ENCODE assay signal across 16 cellular contexts in the genomic region with DNA sequence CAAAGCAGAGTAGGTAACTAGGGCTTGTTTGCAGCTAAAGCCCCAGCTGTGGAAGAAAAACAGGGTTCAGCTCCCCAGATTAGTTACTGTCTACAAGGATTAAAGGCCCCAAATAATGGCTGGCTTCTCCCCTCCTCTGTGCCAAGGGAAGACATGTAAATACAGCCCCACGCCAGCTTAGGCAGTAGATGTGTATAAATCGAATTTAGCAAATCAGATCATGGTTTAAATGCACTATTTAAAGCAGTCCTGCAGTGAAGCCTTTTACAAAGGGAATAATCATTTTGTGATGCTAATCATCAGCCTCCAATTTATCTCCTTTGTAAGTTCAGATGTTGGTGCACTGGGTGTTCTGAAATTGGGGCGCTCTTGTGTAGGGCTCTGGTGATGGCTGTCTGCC. TPM values are rescaled to one million over a fixed set of nuclear protein-coding genes. Genes with fewer than 3 reads are reported as not detected.
A peak's percentile ranks its signal among the peaks of the same experiment; 100 is the strongest.
DNase-seq lines count a peak whose midpoint lies in the region; FAIRE-seq and TF ChIP-seq lines count a peak whose summit lies in the region.
"Had no signal": no experiment of that assay in that cellular context is flagged by ENCODE, and none has a peak within 500 bp of the region (broad histone marks: within the 10 kb centered on the region; RNA-seq: fewer than 3 reads in every experiment).

No MANE protein-coding gene starts in this region.

- POLR2A ChIA-PET in SK-N-SH (lab: Yijun Ruan, JAX): interaction anchor here (0.9 to 1.1 kb wide), 3 partner anchors 17 to 23 kb away, joined by 3 to 5 read pairs (median 3); no protein-coding TSS in a partner anchor

- H3K9ac ChIP-seq in SK-N-SH: no peak overlapping the region
- no peak overlapping the region for H3K9ac ChIP-seq in kidney (ENCODE audit: low read length in 2 of 2)
- H3K9ac ChIP-seq: GM23248 had no signal

- DNase-seq in NCI-H82 (lab: John Stamatoyannopoulos, UW) (peak; percentile 53), SK-N-SH (peak; percentile 71), caudate nucleus (lab: John Stamatoyannopoulos, UW) (no peak), spleen (peak; percentile 8), HTR-8/SVneo (ENCODE audit: insufficient read length, low spot score) (no peak), kidney (no peak)
- DNase-seq in activated CD4-positive, CD25-positive, alpha-beta regulatory T cell treated with anti-CD3 and anti-CD28 coated beads, Interleukin-2, amount 50 U/mL, for 72 hours: no peak
- DNase-seq: Caco-2; CD8-positive, alpha-beta memory T cell; DND-41; GDM1; GM23248 had no signal

- peaks cover 10 to 64% of the 10 kb centered on the region in 2 experiments for H3K4me1 ChIP-seq in SK-N-SH (ENCODE audit: control insufficient read depth in 1 of 2, insufficient read depth in 2 of 2, low read depth in 1 of 2, low read length in 1 of 2)
- peaks cover 8 to 28% (median 22%) of the 10 kb centered on the region in 6 donors for H3K4me1 ChIP-seq in spleen
- H3K4me1 ChIP-seq in kidney (ENCODE audit: control insufficient read depth in 1 of 2, insufficient read depth in 1 of 2, low read depth in 1 of 2, low read length in 2 of 2): no peaks in the 10 kb centered on the region
- H3K4me1 ChIP-seq: Caco-2 had no signal

- H3K4me3 ChIP-seq in SK-N-SH (ENCODE audit: low read depth in 2 of 2, low read length in 1 of 2) (no peak overlapping the region), spleen (no peak overlapping the region), kidney (ENCODE audit: low read length in 2 of 2) (no peak overlapping the region)
- H3K4me3 ChIP-seq: GM23248 had no signal

- no peak for TF ChIP-seq RAD21 in SK-N-SH (IDR thresholded peaks at IDR 0.05; ENCODE audit: low read length)

- H2AFZ ChIP-seq in SK-N-SH (ENCODE audit: low read depth): no peak overlapping the region
- H2AFZ ChIP-seq: GM23248 had no signal

- CTCF ChIA-PET in SK-N-SH (lab: Yijun Ruan, JAX): interaction anchor here (1.1 to 31.1 kb wide), 5 partner anchors 8 to 38 kb away, joined by 3 to 766 read pairs (median 3); no protein-coding TSS in a partner anchor

- TF ChIP-seq POLR2A in spleen (IDR thresholded peaks at IDR 0.05): no peak

- no peaks in the 10 kb centered on the region for H3K9me3 ChIP-seq in SK-N-SH
- no peaks in the 10 kb centered on the region for H3K9me3 ChIP-seq in spleen
- no peaks in the 10 kb centered on the region for H3K9me3 ChIP-seq in kidney (ENCODE audit: control insufficient read depth in 1 of 2, low read length in 2 of 2)
- H3K9me3 ChIP-seq: Caco-2 had no signal

- H4K20me1 ChIP-seq in SK-N-SH (ENCODE audit: insufficient read depth): no peaks in the 10 kb centered on the region

- intact Hi-C loops in spleen (cut with DNase I; ENCODE audit: low total_unique reads): no loop called here
- intact Hi-C loops in kidney (cut with DNase I): no loop called here

- H3K79me2 ChIP-seq in SK-N-SH (ENCODE audit: insufficient read depth): no peaks in the 10 kb centered on the region

- WGBS in SK-N-SH (ENCODE audit: low lambda C conversion rate): 64% methylated on average over 3 of the region's 3 CpGs
- 66 to 84% (median 73%) methylated on average over 3 of the region's 3 CpGs for WGBS in spleen, 5 donors

- H3K27ac ChIP-seq in SK-N-SH (ENCODE audit: low read depth in 2 of 2, low read length in 1 of 2): peak overlapping the region in 1 of 2 experiments; percentile 85; a peak in 2 of 4 replicates
- H3K27ac ChIP-seq in caudate nucleus (ENCODE audit: low read depth, low read length): peak overlapping the region; percentile 27
- H3K27ac ChIP-seq in spleen: no peak overlapping the region
- H3K27ac ChIP-seq in kidney (ENCODE audit: low read depth in 2 of 2, low read length in 2 of 2): no peak overlapping the region
- H3K27ac ChIP-seq: 22Rv1, GM23248, HL-60 had no signal

- no peak overlapping the region for H3K4me2 ChIP-seq in SK-N-SH

- H3K36me3 ChIP-seq in SK-N-SH (replicated peaks in 1 of 2; ENCODE audit: control insufficient read depth in 1 of 2, insufficient read depth in 2 of 2, low read length in 1 of 2): no peaks in the 10 kb centered on the region
- H3K36me3 ChIP-seq in spleen: no peaks in the 10 kb centered on the region
- no peaks in the 10 kb centered on the region for H3K36me3 ChIP-seq in kidney (ENCODE audit: control insufficient read depth in 1 of 2, insufficient read depth in 2 of 2, low read length in 2 of 2)

- H3F3A ChIP-seq in SK-N-SH (replicated peaks; ENCODE audit: insufficient read depth): peaks cover 5% of the 10 kb centered on the region

- TF ChIP-seq CTCF in SK-N-SH (IDR thresholded peaks at IDR 0.05): no peak
- no peak for TF ChIP-seq CTCF in spleen (IDR thresholded peaks at IDR 0.05 in 8 of 11, conservative IDR thresholded peaks at IDR 0.05 in 3 of 11)
- TF ChIP-seq CTCF in kidney (IDR thresholded peaks at IDR 0.05; ENCODE audit: borderline replicate concordance, extremely low read depth, insufficient read depth): no peak

- FAIRE-seq in HTR-8/SVneo (lab: Jason Lieb, UNC) (no peak), kidney (lab: Jason Lieb, UNC) (no peak)
- FAIRE-seq: GM19239, H54 had no signal

- no peaks in the 10 kb centered on the region for H3K9me2 ChIP-seq in SK-N-SH

- no peaks in the 10 kb centered on the region for H3K27me3 ChIP-seq in SK-N-SH (ENCODE audit: insufficient read depth)
- H3K27me3 ChIP-seq in spleen (replicated peaks in 1 of 7): peaks cover 0 to 81% (median 53%) of the 10 kb centered on the region in 7 donors

- TF ChIP-seq EP300 in SK-N-SH (IDR thresholded peaks at IDR 0.05; ENCODE audit: borderline replicate concordance in 1 of 2, low read depth in 1 of 2, low read length in 1 of 2): peak in 1 of 2 experiments; percentile 69; a peak in 2 of 4 replicates

TF ChIP-seq in SK-N-SH, 30 proteins besides CTCF, POLR2A, EP300 and RAD21:
- TF ChIP-seq RFX5 (IDR thresholded peaks at IDR 0.05; ENCODE audit: low read length) (peak; percentile 23; the same call in 1 of the 2 replicates), RCOR1 (IDR thresholded peaks at IDR 0.05; ENCODE audit: low read length) (no peak), ELF1 (IDR thresholded peaks at IDR 0.05) (no peak), TCF12 (IDR thresholded peaks at IDR 0.05) (no peak), GATA2 (CRISPR knock-in tag; IDR thresholded peaks at IDR 0.05) (peak; percentile 54), MXI1 (IDR thresholded peaks at IDR 0.05; ENCODE audit: low read depth, low read length) (peak; percentile 60; the same call in 1 of the 2 replicates), NRF1 (IDR thresholded peaks at IDR 0.05; ENCODE audit: low read depth, low read length) (no peak), YY1 (IDR thresholded peaks at IDR 0.05; ENCODE audit: low read depth) (no peak), MEF2A (IDR thresholded peaks at IDR 0.05; ENCODE audit: borderline replicate concordance, low read depth) (no peak), FOXJ3 (CRISPR knock-in tag; IDR thresholded peaks at IDR 0.05) (peak; percentile 66; the same call in 1 of the 2 replicates), SIN3A (IDR thresholded peaks at IDR 0.05; ENCODE audit: borderline replicate concordance, low read depth, low read length) (no peak), JUND (IDR thresholded peaks at IDR 0.05) (no peak), TAF1 (IDR thresholded peaks at IDR 0.05; ENCODE audit: borderline replicate concordance, low read depth, low read length) (no peak)
- TF ChIP-seq, protein P1, sequence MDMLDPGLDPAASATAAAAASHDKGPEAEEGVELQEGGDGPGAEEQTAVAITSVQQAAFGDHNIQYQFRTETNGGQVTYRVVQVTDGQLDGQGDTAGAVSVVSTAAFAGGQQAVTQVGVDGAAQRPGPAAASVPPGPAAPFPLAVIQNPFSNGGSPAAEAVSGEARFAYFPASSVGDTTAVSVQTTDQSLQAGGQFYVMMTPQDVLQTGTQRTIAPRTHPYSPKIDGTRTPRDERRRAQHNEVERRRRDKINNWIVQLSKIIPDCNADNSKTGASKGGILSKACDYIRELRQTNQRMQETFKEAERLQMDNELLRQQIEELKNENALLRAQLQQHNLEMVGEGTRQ (IDR thresholded peaks at IDR 0.05; ENCODE audit: borderline replicate concordance, low read depth, low read length): no peak
- TF ChIP-seq, protein P2, sequence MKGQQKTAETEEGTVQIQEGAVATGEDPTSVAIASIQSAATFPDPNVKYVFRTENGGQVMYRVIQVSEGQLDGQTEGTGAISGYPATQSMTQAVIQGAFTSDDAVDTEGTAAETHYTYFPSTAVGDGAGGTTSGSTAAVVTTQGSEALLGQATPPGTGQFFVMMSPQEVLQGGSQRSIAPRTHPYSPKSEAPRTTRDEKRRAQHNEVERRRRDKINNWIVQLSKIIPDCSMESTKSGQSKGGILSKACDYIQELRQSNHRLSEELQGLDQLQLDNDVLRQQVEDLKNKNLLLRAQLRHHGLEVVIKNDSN (IDR thresholded peaks at IDR 0.05; ENCODE audit: borderline replicate concordance, low read depth): no peak
- TF ChIP-seq, protein P3, sequence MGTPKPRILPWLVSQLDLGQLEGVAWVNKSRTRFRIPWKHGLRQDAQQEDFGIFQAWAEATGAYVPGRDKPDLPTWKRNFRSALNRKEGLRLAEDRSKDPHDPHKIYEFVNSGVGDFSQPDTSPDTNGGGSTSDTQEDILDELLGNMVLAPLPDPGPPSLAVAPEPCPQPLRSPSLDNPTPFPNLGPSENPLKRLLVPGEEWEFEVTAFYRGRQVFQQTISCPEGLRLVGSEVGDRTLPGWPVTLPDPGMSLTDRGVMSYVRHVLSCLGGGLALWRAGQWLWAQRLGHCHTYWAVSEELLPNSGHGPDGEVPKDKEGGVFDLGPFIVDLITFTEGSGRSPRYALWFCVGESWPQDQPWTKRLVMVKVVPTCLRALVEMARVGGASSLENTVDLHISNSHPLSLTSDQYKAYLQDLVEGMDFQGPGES (IDR thresholded peaks at IDR 0.05; ENCODE audit: low read depth, low read length): no peak

RNA-seq across cellular contexts. Expression of a gene that starts 46.7 kb away (rescaled TPM):
- polyA plus RNA-seq in SK-N-SH (2012; rRNA removed) (24.9 and 25.1 TPM in 2 replicates), spleen (10 to 100 TPM; 38.3 to 57.7 (median 54.9) TPM), kidney (ENCODE audit: insufficient read depth, low read depth, low replicate concordance) (28.6 TPM)
- 13.4 and 18.8 TPM in 2 replicates for polyA plus RNA-seq in SK-N-SH (2012; cell fraction: cytosol; rRNA removed)
- polyA plus RNA-seq in SK-N-SH (2012; cell fraction: nucleus; rRNA removed): 145 and 160 TPM in 2 replicates
- total RNA-seq in spleen (100 to 1,000 TPM in 1 of 7 donors, 10 to 100 TPM in 6; 63.3 to 105 (median 74.0) TPM), kidney (72.4 TPM)

Comparison
In these comparisons a context has a peak if more than half of its experiments do, and no peak if none do; other contexts are left out.
1. DNase-seq: peak in NCI-H82 (single experiment), SK-N-SH (single experiment) and spleen (single experiment); none in caudate nucleus (0 of 61), HTR-8/SVneo (single experiment), activated CD4-positive, CD25-positive, alpha-beta regulatory T cell treated with anti-CD3 and anti-CD28 coated beads, Interleukin-2, amount 50 U/mL, for 72 hours (single experiment) and kidney (single experiment).